Comparison of ENCODE assay signal across 1 cellular context in genomic region chr14:52068741-52069616, GRCh38.
TF ChIP-seq lines count a peak whose summit lies in the region.

Gene NID2 (minus strand): TSS chr14:52069059. CDS start chr14:52068994, 65 bp downstream.

TF ChIP-seq in IMR-90, 13 proteins besides CTCF, POLR2A, EP300 and RAD21 (continued from another document):
- no peak for TF ChIP-seq CEBPB (IDR thresholded peaks at IDR 0.05; ENCODE audit: low read depth, low read length)
